Comparison of ENCODE assay signal across 14 cellular contexts in the genomic region with DNA sequence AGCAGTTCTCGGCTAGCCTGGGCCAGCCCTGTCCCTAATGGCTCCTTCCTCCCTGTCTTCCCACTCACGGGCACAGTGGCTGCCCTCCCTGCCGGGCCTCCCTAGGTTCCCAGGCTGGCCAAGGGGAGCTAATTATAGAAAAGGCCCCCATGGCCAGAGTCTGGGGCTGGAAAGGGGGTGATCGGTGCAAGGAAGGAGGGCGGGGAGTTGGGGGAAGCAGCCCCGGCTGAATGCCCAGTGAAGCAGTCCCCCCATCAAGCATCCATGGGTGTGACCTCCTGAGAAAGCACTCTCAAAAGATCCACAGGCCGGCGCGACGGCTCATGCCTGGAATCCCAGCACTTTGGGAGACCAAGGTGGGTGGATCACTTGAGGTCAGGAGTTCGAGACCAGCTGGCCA. TPM values are rescaled to one million over a fixed set of nuclear protein-coding genes. Genes with fewer than 3 reads are reported as not detected.
"Had no signal": no experiment of that assay in that cellular context is flagged by ENCODE, and none has a peak within 500 bp of the region (broad histone marks: within the 10 kb centered on the region; RNA-seq: fewer than 3 reads in every experiment).

No MANE protein-coding gene starts in this region.

- H3K27ac ChIP-seq: gastroesophageal sphincter, sigmoid colon had no signal

- H3K27ac Mint-ChIP-seq: naive thymus-derived CD4-positive, alpha-beta T cell had no signal

- H3K27me3 Mint-ChIP-seq: effector memory CD8-positive, alpha-beta T cell had no signal

- H3K36me3 Mint-ChIP-seq: naive thymus-derived CD4-positive, alpha-beta T cell had no signal

- H3K4me3 Mint-ChIP-seq: effector memory CD8-positive, alpha-beta T cell; naive thymus-derived CD4-positive, alpha-beta T cell had no signal

- H3K36me3 ChIP-seq: esophagus squamous epithelium, gastroesophageal sphincter, sigmoid colon had no signal

- H3K4me3 ChIP-seq: esophagus squamous epithelium, gastroesophageal sphincter, sigmoid colon, skin epidermis had no signal

- H3K9me3 Mint-ChIP-seq: effector memory CD8-positive, alpha-beta T cell; nephron progenitor cell had no signal

- DNase-seq: effector memory CD8-positive, alpha-beta T cell; esophagus squamous epithelium; foreskin fibroblast; glutamatergic neuron; mammary epithelial cell; naive thymus-derived CD4-positive, alpha-beta T cell; nephron progenitor cell; sigmoid colon; stimulated activated CD4-positive, alpha-beta T cell treated with anti-CD3 and anti-CD28 coated beads, Interleukin-2, amount 100 ng/mL, for 24 hours; stimulated activated CD4-positive, alpha-beta T cell treated with anti-CD3 and anti-CD28 coated beads, Interleukin-4, amount 100 ng/mL, for 4 hours; stimulated activated naive CD4-positive, alpha-beta T cell had no signal

- H3K9me3 ChIP-seq: esophagus squamous epithelium, gastroesophageal sphincter, sigmoid colon had no signal

- ATAC-seq: effector memory CD8-positive, alpha-beta T cell; gastroesophageal sphincter; naive thymus-derived CD4-positive, alpha-beta T cell had no signal

RNA-seq across cellular contexts. Expression of a gene that starts 54.9 kb away (rescaled TPM):
- total RNA-seq: osteocyte had no signal
- polyA plus RNA-seq: mammary epithelial cell had no signal
